ENCODE assay signal across 17 cellular contexts in the genomic region with DNA sequence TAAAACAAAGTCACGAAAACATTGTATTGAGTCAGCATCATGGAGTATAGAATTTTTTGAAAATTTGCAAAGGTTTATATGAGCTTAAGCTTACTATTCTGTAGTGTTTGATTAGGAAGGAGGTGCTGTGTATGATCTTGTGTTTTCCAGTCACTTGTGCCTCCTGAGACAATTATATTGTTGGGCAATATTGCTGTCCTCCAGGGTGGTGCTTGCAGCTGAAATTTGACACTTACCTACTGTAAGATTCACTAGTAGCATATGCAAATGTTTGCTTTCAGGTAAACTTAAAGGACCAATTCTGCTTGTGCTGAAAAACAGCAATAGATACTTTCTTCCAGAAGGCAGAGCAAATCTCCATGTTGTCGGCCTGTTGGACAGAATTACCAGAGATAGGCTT.
A peak's percentile ranks its signal among the peaks of the same experiment; 100 is the strongest.
DNase-seq lines count a peak whose midpoint lies in the region; ATAC-seq, FAIRE-seq and TF ChIP-seq lines count a peak whose summit lies in the region.
"Had no signal": no experiment of that assay in that cellular context is flagged by ENCODE, and none has a peak within 500 bp of the region (broad histone marks: within the 10 kb centered on the region; RNA-seq: fewer than 3 reads in every experiment).

No MANE protein-coding gene starts in this region.

- H3K79me2 ChIP-seq in HepG2 (ENCODE audit: insufficient read depth, low read length): no peaks in the 10 kb centered on the region

- CTCF ChIA-PET in WTC11 (lab: Charles Lee): no interaction called here
- CTCF ChIA-PET in HepG2 (lab: Yijun Ruan, JAX; ENCODE audit: low intra/inter-chr PET ratio, low total read pairs): no interaction called here

- TF ChIP-seq CTCF in WTC11 (IDR thresholded peaks at IDR 0.05) (no peak), HepG2 (CRISPR knock-in tag; IDR thresholded peaks at IDR 0.05) (no peak)

- TF ChIP-seq RAD21 in Ishikawa (IDR thresholded peaks at IDR 0.05; ENCODE audit: low read depth) (no peak), HepG2 (CRISPR knock-in tag; IDR thresholded peaks at IDR 0.05) (no peak)

- H3K9me3 Mint-ChIP-seq in WTC11: peaks cover 30% of the 10 kb centered on the region

- no peak overlapping the region for H3K27ac Mint-ChIP-seq in WTC11
- H3K27ac Mint-ChIP-seq: CD4-positive, alpha-beta memory T cell; T-cell had no signal

- no peak for FAIRE-seq in HepG2 (lab: Jason Lieb, UNC)

- no peak overlapping the region for H3K27ac ChIP-seq in HepG2 (ENCODE audit: extremely low read length, insufficient read depth, low read length)

- H3K4me3 Mint-ChIP-seq in WTC11: no peak overlapping the region
- H3K4me3 Mint-ChIP-seq: CD4-positive, alpha-beta memory T cell; T-cell had no signal

- peaks cover 5% of the 10 kb centered on the region for H3K9me3 ChIP-seq in HepG2 (ENCODE audit: low read length)
- H3K9me3 ChIP-seq: BE2C, HAP-1 had no signal

- no peak overlapping the region for H3K4me2 ChIP-seq in HepG2 (ENCODE audit: low read depth, low read length)

- TF ChIP-seq EP300 in Ishikawa (IDR thresholded peaks at IDR 0.05; ENCODE audit: borderline replicate concordance): no peak
- no peak for TF ChIP-seq EP300 in HepG2 (IDR thresholded peaks at IDR 0.05; ENCODE audit: low read depth in 2 of 2, low read length in 2 of 2)
- no peak for TF ChIP-seq EP300 in HepG2 (CRISPR knock-in tag; IDR thresholded peaks at IDR 0.05; ENCODE audit: borderline replicate concordance)

- H3K36me3 Mint-ChIP-seq in WTC11: peaks cover 16% of the 10 kb centered on the region
- H3K36me3 Mint-ChIP-seq: CD4-positive, alpha-beta memory T cell; T-cell had no signal

- POLR2A ChIA-PET in WTC11 (lab: Charles Lee): no interaction called here
- POLR2A ChIA-PET in HepG2 (lab: Yijun Ruan, JAX): no interaction called here

- no peak overlapping the region for H3K4me3 ChIP-seq in HepG2 (replicated peaks in 1 of 3; ENCODE audit: insufficient read depth in 1 of 3, low read depth in 2 of 3, low read length in 3 of 3)
- H3K4me3 ChIP-seq: HAP-1 had no signal

- peaks cover 47% of the 10 kb centered on the region for H3K4me1 Mint-ChIP-seq in WTC11
- H3K4me1 Mint-ChIP-seq: CD4-positive, alpha-beta memory T cell; T-cell had no signal

- no peak overlapping the region for H2AFZ ChIP-seq in HepG2 (ENCODE audit: low read length)

- H3K36me3 ChIP-seq in HepG2 (replicated peaks in 1 of 2; ENCODE audit: control insufficient read depth in 1 of 2, insufficient read depth in 2 of 2, low read length in 2 of 2): no peaks in the 10 kb centered on the region
- H3K36me3 ChIP-seq: BE2C, HAP-1 had no signal

- 40% methylated on average over 2 of the region's 2 CpGs for WGBS in HepG2 (ENCODE audit: low lambda C conversion rate)

- no peak for TF ChIP-seq POLR2A in HepG2 (IDR thresholded peaks at IDR 0.05; ENCODE audit: insufficient read depth in 1 of 2, low read depth in 2 of 2, low read length in 2 of 2)

- ATAC-seq in WTC11: peak; percentile 43; the same call in 1 of the 2 replicates
- ATAC-seq in HepG2: no peak
- ATAC-seq: T-cell had no signal

- no peaks in the 10 kb centered on the region for H3K27me3 ChIP-seq in HepG2 (ENCODE audit: control insufficient read depth in 1 of 2, insufficient read depth in 2 of 2, low read length in 2 of 2)
- H3K27me3 ChIP-seq: BE2C had no signal

- in situ Hi-C loops in HepG2 (cut with HindIII; ENCODE audit: extremely low pct_ligation_motif_present, low pct_unique_long_range_greater_than_20kb): no loop called here

- no peaks in the 10 kb centered on the region for H4K20me1 ChIP-seq in HepG2 (ENCODE audit: insufficient read depth, low read length)

- DNase-seq in COR-L47 (lab: John Stamatoyannopoulos, UW) (peak; percentile 3), NCI-H345 treated with DMSO at 0.1 percent for 48 hours (lab: John Stamatoyannopoulos, UW; ENCODE audit: unreplicated experiment) (peak; percentile 33), WTC11 (ENCODE audit: low spot score) (no peak), COLO668 (lab: John Stamatoyannopoulos, UW; ENCODE audit: unreplicated experiment) (no peak), D341Med (ENCODE audit: low spot score) (no peak), HepG2 (ENCODE audit: low spot score) (no peak)
- DNase-seq in stimulated activated CD4-positive, alpha-beta T cell treated with anti-CD3 and anti-CD28 coated beads, Interleukin-4, amount 100 ng/mL, for 4 hours: no peak
- DNase-seq: BE2C; CD4-positive, alpha-beta memory T cell; DMS 273 treated with DMSO at 0.1 percent for 48 hours; EL; Karpas-422; NCI-H187; NCI-H446; T-cell had no signal

- intact Hi-C loops in HepG2 (cut with micrococcal nuclease; ENCODE audit: unreplicated experiment): no loop called here

- H3K27me3 Mint-ChIP-seq in WTC11 (ENCODE audit: low read depth): no peaks in the 10 kb centered on the region
- H3K27me3 Mint-ChIP-seq: T-cell had no signal

- no peaks in the 10 kb centered on the region for H3K4me1 ChIP-seq in HepG2 (ENCODE audit: insufficient read depth, low read length)
- H3K4me1 ChIP-seq: BE2C had no signal

- BruUV-seq in HepG2 (replicated peaks; lab: Mats Ljungman, UMichigan): no TSS peak

- H3K9ac ChIP-seq in HepG2 (ENCODE audit: insufficient read depth, low read depth, low read length): no peak overlapping the region

TF ChIP-seq in Ishikawa, 13 proteins besides CTCF, POLR2A, EP300 and RAD21:
- peak; percentile 76 for TF ChIP-seq CEBPB (IDR thresholded peaks at IDR 0.05)
- TF ChIP-seq TCF12 (IDR thresholded peaks at IDR 0.05; ENCODE audit: low read depth): no peak
- TF ChIP-seq, protein P1, sequence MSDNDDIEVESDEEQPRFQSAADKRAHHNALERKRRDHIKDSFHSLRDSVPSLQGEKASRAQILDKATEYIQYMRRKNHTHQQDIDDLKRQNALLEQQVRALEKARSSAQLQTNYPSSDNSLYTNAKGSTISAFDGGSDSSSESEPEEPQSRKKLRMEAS (IDR thresholded peaks at IDR 0.05): no peak
- TF ChIP-seq ZBTB7A (IDR thresholded peaks at IDR 0.05; ENCODE audit: low read depth): no peak
- no peak for TF ChIP-seq FOXM1 (IDR thresholded peaks at IDR 0.05; ENCODE audit: borderline replicate concordance, low read depth)

TF ChIP-seq in WTC11, 78 proteins besides CTCF, POLR2A, EP300 and RAD21 (continues in another document):
- TF ChIP-seq GRHL2 (CRISPR knock-in tag; IDR thresholded peaks at IDR 0.05; ENCODE audit: insufficient replicate concordance, severe bottlenecking) (no peak), NFYB (CRISPR knock-in tag; conservative IDR thresholded peaks at IDR 0.05; ENCODE audit: low read depth) (no peak), SOX15 (CRISPR knock-in tag; IDR thresholded peaks at IDR 0.05) (no peak), MYBL2 (CRISPR knock-in tag; IDR thresholded peaks at IDR 0.05) (no peak)

TF ChIP-seq in HepG2, 621 proteins besides CTCF, POLR2A, EP300 and RAD21:
- TF ChIP-seq ZNF644 (CRISPR knock-in tag; IDR thresholded peaks at IDR 0.05; ENCODE audit: low read depth): no peak

Comparison
In these comparisons a context has a peak if more than half of its experiments do, and no peak if none do; other contexts are left out.
1. DNase-seq: peak in COR-L47 (single experiment) and NCI-H345 treated with DMSO at 0.1 percent for 48 hours (single experiment); none in WTC11 (single experiment), COLO668 (single experiment), D341Med (single experiment), HepG2 (single experiment) and stimulated activated CD4-positive, alpha-beta T cell treated with anti-CD3 and anti-CD28 coated beads, Interleukin-4, amount 100 ng/mL, for 4 hours (0 of 2).